15 cellular contexts compared by ENCODE assay signal in genomic region chr11:113521737-113522517, GRCh38. TPM values are rescaled to one million over a fixed set of nuclear protein-coding genes. Genes with fewer than 3 reads are reported as not detected.
"Had no signal": no experiment of that assay in that cellular context is flagged by ENCODE, and none has a peak within 500 bp of the region (broad histone marks: within the 10 kb centered on the region; RNA-seq: fewer than 3 reads in every experiment).

No MANE protein-coding gene starts in this region.

- H3K4me3 ChIP-seq: psoas muscle, upper lobe of left lung had no signal

- H3K27ac ChIP-seq: psoas muscle, upper lobe of left lung had no signal

- H3K4me1 ChIP-seq: psoas muscle, upper lobe of left lung had no signal

- H3K36me3 ChIP-seq: upper lobe of left lung had no signal

- ATAC-seq: activated T-cell treated with anti-CD3 and anti-CD28 coated beads, Interleukin-2, amount 50 U/mL, for 72 hours; natural killer cell treated with Interleukin-12 subunit alpha and Interleukin-12 subunit beta and Interleukin-15 and Interleukin-18, amount 100 ng/mL, for 72 hours; psoas muscle; sciatic nerve had no signal

- H3K9me3 ChIP-seq: psoas muscle, upper lobe of left lung had no signal

- H3K27me3 ChIP-seq: upper lobe of left lung had no signal

- DNase-seq: activated CD4-positive, alpha-beta memory T cell treated with anti-CD3 and anti-CD28 coated beads for 36 hours; activated CD4-positive, CD25-positive, alpha-beta regulatory T cell treated with anti-CD3 and anti-CD28 coated beads, Interleukin-2, amount 50 U/mL, for 72 hours; activated gamma-delta T cell treated with Interleukin-2 at 50 U/mL for 16 hours; activated naive CD8-positive, alpha-beta T cell treated with anti-CD3 and anti-CD28 coated beads, Interleukin-2, amount 10 ng/mL, durations not matched to agents 7 days and 5 days; activated T-cell treated with anti-CD3 and anti-CD28 coated beads, Interleukin-2, amount 50 U/mL, for 72 hours; aorta; occipital lobe; psoas muscle; stimulated activated CD4-positive, alpha-beta T cell treated with anti-CD3 and anti-CD28 coated beads, Interleukin-2, amount 100 ng/mL, for 24 hours; stimulated activated naive CD4-positive, alpha-beta T cell treated with Interleukin-2 at 50 U/mL for 16 hours; upper lobe of left lung had no signal

RNA-seq across cellular contexts. Expression of gene DRD2, which starts 46.7 kb away (rescaled TPM):
- total RNA-seq: activated CD4-positive, alpha-beta memory T cell treated with anti-CD3 and anti-CD28 coated beads for 36 hours; activated naive CD8-positive, alpha-beta T cell treated with anti-CD3 and anti-CD28 coated beads, Interleukin-2, amount 10 ng/mL, durations not matched to agents 7 days and 5 days; fibroblast of lung; natural killer cell treated with Interleukin-12 subunit alpha and Interleukin-12 subunit beta and Interleukin-15 and Interleukin-18, amount 100 ng/mL, for 72 hours; occipital lobe; T-helper 2 cell treated with Interferon-gamma antibody and Interleukin-4, amounts not matched to agents 100 ng/mL and 5 ng/mL, for 36 hours had no signal
- polyA plus RNA-seq: fibroblast of lung had no signal
